Comparison of ENCODE assay signal across 1 cellular context in the genomic region with DNA sequence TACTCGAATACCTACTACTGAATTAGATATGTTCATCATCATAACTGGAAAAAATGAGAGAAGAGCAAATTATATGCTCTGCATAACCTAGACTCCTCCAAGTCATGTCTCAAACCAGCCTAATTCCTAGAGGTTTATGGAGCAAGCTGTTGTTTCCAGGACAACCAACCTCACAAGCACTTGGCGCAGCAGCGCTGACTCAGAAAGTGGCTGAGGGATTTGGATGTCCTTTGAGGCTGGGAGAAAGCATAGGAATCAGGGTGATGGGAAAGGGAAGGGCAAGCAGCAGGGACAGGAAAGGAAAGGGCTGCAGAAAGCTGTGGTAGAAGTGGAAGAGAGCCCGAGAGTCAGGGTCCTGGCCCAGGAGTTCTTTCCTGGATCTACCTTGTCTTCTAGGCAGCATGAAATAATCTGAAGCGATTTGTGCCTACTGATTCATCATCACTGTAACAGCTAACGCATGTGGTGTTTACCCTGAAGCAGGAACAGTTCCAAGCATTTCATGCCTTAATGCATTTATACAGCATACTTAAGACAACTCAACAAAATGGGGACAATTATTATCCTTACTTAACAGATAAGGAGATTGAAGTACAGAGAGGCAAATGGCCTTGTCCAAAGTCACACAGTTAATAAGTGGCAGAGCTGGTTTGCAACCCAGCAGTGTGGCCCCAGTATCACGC.
TF ChIP-seq lines count a peak whose summit lies in the region.

No MANE protein-coding gene starts in this region.

TF ChIP-seq in H1, 55 proteins besides CTCF, POLR2A, EP300 and RAD21 (continued from another document):
- TF ChIP-seq, protein P1, sequence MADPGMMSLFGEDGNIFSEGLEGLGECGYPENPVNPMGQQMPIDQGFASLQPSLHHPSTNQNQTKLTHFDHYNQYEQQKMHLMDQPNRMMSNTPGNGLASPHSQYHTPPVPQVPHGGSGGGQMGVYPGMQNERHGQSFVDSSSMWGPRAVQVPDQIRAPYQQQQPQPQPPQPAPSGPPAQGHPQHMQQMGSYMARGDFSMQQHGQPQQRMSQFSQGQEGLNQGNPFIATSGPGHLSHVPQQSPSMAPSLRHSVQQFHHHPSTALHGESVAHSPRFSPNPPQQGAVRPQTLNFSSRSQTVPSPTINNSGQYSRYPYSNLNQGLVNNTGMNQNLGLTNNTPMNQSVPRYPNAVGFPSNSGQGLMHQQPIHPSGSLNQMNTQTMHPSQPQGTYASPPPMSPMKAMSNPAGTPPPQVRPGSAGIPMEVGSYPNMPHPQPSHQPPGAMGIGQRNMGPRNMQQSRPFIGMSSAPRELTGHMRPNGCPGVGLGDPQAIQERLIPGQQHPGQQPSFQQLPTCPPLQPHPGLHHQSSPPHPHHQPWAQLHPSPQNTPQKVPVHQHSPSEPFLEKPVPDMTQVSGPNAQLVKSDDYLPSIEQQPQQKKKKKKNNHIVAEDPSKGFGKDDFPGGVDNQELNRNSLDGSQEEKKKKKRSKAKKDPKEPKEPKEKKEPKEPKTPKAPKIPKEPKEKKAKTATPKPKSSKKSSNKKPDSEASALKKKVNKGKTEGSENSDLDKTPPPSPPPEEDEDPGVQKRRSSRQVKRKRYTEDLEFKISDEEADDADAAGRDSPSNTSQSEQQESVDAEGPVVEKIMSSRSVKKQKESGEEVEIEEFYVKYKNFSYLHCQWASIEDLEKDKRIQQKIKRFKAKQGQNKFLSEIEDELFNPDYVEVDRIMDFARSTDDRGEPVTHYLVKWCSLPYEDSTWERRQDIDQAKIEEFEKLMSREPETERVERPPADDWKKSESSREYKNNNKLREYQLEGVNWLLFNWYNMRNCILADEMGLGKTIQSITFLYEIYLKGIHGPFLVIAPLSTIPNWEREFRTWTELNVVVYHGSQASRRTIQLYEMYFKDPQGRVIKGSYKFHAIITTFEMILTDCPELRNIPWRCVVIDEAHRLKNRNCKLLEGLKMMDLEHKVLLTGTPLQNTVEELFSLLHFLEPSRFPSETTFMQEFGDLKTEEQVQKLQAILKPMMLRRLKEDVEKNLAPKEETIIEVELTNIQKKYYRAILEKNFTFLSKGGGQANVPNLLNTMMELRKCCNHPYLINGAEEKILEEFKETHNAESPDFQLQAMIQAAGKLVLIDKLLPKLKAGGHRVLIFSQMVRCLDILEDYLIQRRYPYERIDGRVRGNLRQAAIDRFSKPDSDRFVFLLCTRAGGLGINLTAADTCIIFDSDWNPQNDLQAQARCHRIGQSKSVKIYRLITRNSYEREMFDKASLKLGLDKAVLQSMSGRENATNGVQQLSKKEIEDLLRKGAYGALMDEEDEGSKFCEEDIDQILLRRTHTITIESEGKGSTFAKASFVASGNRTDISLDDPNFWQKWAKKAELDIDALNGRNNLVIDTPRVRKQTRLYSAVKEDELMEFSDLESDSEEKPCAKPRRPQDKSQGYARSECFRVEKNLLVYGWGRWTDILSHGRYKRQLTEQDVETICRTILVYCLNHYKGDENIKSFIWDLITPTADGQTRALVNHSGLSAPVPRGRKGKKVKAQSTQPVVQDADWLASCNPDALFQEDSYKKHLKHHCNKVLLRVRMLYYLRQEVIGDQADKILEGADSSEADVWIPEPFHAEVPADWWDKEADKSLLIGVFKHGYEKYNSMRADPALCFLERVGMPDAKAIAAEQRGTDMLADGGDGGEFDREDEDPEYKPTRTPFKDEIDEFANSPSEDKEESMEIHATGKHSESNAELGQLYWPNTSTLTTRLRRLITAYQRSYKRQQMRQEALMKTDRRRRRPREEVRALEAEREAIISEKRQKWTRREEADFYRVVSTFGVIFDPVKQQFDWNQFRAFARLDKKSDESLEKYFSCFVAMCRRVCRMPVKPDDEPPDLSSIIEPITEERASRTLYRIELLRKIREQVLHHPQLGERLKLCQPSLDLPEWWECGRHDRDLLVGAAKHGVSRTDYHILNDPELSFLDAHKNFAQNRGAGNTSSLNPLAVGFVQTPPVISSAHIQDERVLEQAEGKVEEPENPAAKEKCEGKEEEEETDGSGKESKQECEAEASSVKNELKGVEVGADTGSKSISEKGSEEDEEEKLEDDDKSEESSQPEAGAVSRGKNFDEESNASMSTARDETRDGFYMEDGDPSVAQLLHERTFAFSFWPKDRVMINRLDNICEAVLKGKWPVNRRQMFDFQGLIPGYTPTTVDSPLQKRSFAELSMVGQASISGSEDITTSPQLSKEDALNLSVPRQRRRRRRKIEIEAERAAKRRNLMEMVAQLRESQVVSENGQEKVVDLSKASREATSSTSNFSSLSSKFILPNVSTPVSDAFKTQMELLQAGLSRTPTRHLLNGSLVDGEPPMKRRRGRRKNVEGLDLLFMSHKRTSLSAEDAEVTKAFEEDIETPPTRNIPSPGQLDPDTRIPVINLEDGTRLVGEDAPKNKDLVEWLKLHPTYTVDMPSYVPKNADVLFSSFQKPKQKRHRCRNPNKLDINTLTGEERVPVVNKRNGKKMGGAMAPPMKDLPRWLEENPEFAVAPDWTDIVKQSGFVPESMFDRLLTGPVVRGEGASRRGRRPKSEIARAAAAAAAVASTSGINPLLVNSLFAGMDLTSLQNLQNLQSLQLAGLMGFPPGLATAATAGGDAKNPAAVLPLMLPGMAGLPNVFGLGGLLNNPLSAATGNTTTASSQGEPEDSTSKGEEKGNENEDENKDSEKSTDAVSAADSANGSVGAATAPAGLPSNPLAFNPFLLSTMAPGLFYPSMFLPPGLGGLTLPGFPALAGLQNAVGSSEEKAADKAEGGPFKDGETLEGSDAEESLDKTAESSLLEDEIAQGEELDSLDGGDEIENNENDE (IDR thresholded peaks at IDR 0.05; ENCODE audit: insufficient replicate concordance, low read length), result no peak
- TF ChIP-seq SUZ12 (IDR thresholded peaks at IDR 0.05; ENCODE audit: low read length) (no peak), SP4 (IDR thresholded peaks at IDR 0.05; ENCODE audit: low read length) (no peak)
